In the genomic region with DNA sequence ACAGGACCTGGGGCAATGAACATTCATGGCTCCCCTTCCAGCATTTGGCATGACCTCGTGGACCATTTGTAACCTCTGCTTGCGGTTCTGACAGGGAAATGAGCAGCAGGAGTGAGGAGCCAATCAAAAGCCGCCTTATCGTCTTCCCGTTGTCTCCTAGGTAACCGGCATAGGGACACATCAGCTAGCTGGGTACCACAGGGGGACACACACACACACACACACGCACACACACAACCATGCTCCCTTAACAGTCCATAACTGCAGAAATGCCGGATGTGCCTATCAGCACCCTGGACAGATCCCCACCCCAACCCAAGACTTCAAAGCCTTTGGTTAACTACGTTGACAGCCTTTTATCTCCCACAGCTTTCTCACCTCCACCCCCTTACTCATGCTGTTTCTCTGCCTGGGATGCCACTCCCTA, we compare ENCODE assay signal across 10 cellular contexts. TPM values are rescaled to one million over a fixed set of nuclear protein-coding genes. Genes with fewer than 3 reads are reported as not detected.
DNase-seq lines count a peak whose midpoint lies in the region; ATAC-seq and TF ChIP-seq lines count a peak whose summit lies in the region.
"Had no signal": no experiment of that assay in that cellular context is flagged by ENCODE, and none has a peak within 500 bp of the region (broad histone marks: within the 10 kb centered on the region; RNA-seq: fewer than 3 reads in every experiment).

No MANE protein-coding gene starts in this region.

- no peaks in the 10 kb centered on the region for H3K27me3 ChIP-seq in vagina

- TF ChIP-seq CTCF in HEK293 (tag by site-specific recombination; IDR thresholded peaks at IDR 0.05) (no peak), nephron progenitor cell (IDR thresholded peaks at IDR 0.05) (no peak), vagina (IDR thresholded peaks at IDR 0.05) (no peak)

- H3K9me3 ChIP-seq in HEK293 (ENCODE audit: control insufficient read depth, insufficient read depth, low read depth, low read length), result no peaks in the 10 kb centered on the region
- H3K9me3 ChIP-seq in vagina, result no peaks in the 10 kb centered on the region

- H3K9me3 Mint-ChIP-seq in nephron progenitor cell, result peaks cover under 1% of the 10 kb centered on the region

- H3K36me3 Mint-ChIP-seq in nephron progenitor cell (ENCODE audit: low read depth), result no peaks in the 10 kb centered on the region

- H3K4me1 Mint-ChIP-seq in nephron progenitor cell, result peaks cover 1% of the 10 kb centered on the region

- TF ChIP-seq POLR2A in vagina (IDR thresholded peaks at IDR 0.05), result no peak

- no peak overlapping the region for H3K4me3 ChIP-seq in HEK293 (ENCODE audit: low read depth, low read length)
- H3K4me3 ChIP-seq in vagina, result no peak overlapping the region

- H3K27ac ChIP-seq in HEK293 (ENCODE audit: extremely low read depth, low read depth, low read length), result no peak overlapping the region
- no peak overlapping the region for H3K27ac ChIP-seq in vagina
- H3K27ac ChIP-seq: KMS-11 had no signal

- peak; percentile 92 for DNase-seq in SW480 (ENCODE audit: low spot score)
- DNase-seq in astrocyte of the hippocampus (ENCODE audit: low read depth, low spot score), result peak; percentile 71
- DNase-seq in nephron progenitor cell, result peak; percentile 87
- DNase-seq in vagina (ENCODE audit: extremely low spot score in 2 of 2), result no peak

- H3K27ac Mint-ChIP-seq in nephron progenitor cell, result no peak overlapping the region

- POLR2A ChIA-PET in HEK293 (lab: Yijun Ruan, JAX), result interaction anchor here (0.6 kb wide), 1 partner anchor 378 kb away, joined by 3 read pairs; no protein-coding TSS in a partner anchor

- H3K36me3 ChIP-seq in HEK293 (ENCODE audit: control insufficient read depth in 2 of 2, insufficient read depth in 1 of 2, low read length in 2 of 2), result no peaks in the 10 kb centered on the region
- no peaks in the 10 kb centered on the region for H3K36me3 ChIP-seq in vagina

- intact Hi-C loops in vagina (cut with DNase I), result no loop called here

- CTCF ChIA-PET in HEK293 (lab: Yijun Ruan, JAX), result interaction anchor here (0.6 kb wide), 1 partner anchor 26 kb away, joined by 4 read pairs; no protein-coding TSS in a partner anchor

- H3K27me3 Mint-ChIP-seq in nephron progenitor cell (ENCODE audit: low read depth, poor library complexity), result peaks cover 51% of the 10 kb centered on the region

- ATAC-seq in GM19035 (IDR thresholded peaks at IDR 0.05; ENCODE audit: unreplicated experiment) (no peak), GM18519 (IDR thresholded peaks at IDR 0.05; ENCODE audit: low FRiP score, unreplicated experiment) (no peak), HG02884 (IDR thresholded peaks at IDR 0.05; ENCODE audit: unreplicated experiment) (no peak)
- ATAC-seq: left colon had no signal

- H3K4me1 ChIP-seq in HEK293 (ENCODE audit: control insufficient read depth, insufficient read depth, low read length), result no peaks in the 10 kb centered on the region
- H3K4me1 ChIP-seq in vagina, result peaks cover 6% of the 10 kb centered on the region

- H3K4me3 Mint-ChIP-seq in nephron progenitor cell, result no peak overlapping the region

TF ChIP-seq in HEK293, 187 proteins besides CTCF, POLR2A, EP300 and RAD21:
- TF ChIP-seq, protein P1, sequence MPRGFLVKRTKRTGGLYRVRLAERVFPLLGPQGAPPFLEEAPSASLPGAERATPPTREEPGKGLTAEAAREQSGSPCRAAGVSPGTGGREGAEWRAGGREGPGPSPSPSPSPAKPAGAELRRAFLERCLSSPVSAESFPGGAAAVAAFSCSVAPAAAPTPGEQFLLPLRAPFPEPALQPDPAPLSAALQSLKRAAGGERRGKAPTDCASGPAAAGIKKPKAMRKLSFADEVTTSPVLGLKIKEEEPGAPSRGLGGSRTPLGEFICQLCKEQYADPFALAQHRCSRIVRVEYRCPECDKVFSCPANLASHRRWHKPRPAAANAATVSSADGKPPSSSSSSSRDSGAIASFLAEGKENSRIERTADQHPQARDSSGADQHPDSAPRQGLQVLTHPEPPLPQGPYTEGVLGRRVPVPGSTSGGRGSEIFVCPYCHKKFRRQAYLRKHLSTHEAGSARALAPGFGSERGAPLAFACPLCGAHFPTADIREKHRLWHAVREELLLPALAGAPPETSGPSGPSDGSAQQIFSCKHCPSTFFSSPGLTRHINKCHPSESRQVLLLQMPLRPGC (tag by site-specific recombination; IDR thresholded peaks at IDR 0.05), result 0 out of 2 replicates have a peak, but pooled peaks have one; percentile 22
- no peak for TF ChIP-seq ZBTB7A (tag by site-specific recombination; IDR thresholded peaks at IDR 0.05; ENCODE audit: low read depth)
- TF ChIP-seq SALL2 (tag by site-specific recombination; IDR thresholded peaks at IDR 0.05; ENCODE audit: borderline replicate concordance), result no peak
- TF ChIP-seq ZNF2 (tag by site-specific recombination; IDR thresholded peaks at IDR 0.05), result no peak
- TF ChIP-seq, protein P2, sequence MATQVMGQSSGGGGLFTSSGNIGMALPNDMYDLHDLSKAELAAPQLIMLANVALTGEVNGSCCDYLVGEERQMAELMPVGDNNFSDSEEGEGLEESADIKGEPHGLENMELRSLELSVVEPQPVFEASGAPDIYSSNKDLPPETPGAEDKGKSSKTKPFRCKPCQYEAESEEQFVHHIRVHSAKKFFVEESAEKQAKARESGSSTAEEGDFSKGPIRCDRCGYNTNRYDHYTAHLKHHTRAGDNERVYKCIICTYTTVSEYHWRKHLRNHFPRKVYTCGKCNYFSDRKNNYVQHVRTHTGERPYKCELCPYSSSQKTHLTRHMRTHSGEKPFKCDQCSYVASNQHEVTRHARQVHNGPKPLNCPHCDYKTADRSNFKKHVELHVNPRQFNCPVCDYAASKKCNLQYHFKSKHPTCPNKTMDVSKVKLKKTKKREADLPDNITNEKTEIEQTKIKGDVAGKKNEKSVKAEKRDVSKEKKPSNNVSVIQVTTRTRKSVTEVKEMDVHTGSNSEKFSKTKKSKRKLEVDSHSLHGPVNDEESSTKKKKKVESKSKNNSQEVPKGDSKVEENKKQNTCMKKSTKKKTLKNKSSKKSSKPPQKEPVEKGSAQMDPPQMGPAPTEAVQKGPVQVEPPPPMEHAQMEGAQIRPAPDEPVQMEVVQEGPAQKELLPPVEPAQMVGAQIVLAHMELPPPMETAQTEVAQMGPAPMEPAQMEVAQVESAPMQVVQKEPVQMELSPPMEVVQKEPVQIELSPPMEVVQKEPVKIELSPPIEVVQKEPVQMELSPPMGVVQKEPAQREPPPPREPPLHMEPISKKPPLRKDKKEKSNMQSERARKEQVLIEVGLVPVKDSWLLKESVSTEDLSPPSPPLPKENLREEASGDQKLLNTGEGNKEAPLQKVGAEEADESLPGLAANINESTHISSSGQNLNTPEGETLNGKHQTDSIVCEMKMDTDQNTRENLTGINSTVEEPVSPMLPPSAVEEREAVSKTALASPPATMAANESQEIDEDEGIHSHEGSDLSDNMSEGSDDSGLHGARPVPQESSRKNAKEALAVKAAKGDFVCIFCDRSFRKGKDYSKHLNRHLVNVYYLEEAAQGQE (tag by site-specific recombination; IDR thresholded peaks at IDR 0.05), result peak; percentile 100
- no peak for TF ChIP-seq ZNF596 (tag by site-specific recombination; IDR thresholded peaks at IDR 0.05)
- TF ChIP-seq ZNF600 (tag by site-specific recombination; IDR thresholded peaks at IDR 0.05), result peak; percentile 83
- TF ChIP-seq GLIS1 (tag by site-specific recombination; IDR thresholded peaks at IDR 0.05), result no peak
- TF ChIP-seq, protein P3, sequence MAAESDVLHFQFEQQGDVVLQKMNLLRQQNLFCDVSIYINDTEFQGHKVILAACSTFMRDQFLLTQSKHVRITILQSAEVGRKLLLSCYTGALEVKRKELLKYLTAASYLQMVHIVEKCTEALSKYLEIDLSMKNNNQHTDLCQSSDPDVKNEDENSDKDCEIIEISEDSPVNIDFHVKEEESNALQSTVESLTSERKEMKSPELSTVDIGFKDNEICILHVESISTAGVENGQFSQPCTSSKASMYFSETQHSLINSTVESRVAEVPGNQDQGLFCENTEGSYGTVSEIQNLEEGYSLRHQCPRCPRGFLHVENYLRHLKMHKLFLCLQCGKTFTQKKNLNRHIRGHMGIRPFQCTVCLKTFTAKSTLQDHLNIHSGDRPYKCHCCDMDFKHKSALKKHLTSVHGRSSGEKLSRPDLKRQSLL (tag by site-specific recombination; IDR thresholded peaks at IDR 0.05), result no peak
- TF ChIP-seq ZNF621 (tag by site-specific recombination; IDR thresholded peaks at IDR 0.05), result no peak
- no peak for TF ChIP-seq WT1 (tag by site-specific recombination; IDR thresholded peaks at IDR 0.05)
- TF ChIP-seq, protein P4, sequence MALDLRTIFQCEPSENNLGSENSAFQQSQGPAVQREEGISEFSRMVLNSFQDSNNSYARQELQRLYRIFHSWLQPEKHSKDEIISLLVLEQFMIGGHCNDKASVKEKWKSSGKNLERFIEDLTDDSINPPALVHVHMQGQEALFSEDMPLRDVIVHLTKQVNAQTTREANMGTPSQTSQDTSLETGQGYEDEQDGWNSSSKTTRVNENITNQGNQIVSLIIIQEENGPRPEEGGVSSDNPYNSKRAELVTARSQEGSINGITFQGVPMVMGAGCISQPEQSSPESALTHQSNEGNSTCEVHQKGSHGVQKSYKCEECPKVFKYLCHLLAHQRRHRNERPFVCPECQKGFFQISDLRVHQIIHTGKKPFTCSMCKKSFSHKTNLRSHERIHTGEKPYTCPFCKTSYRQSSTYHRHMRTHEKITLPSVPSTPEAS (tag by site-specific recombination; IDR thresholded peaks at IDR 0.05), result peak; percentile 67
- peak; percentile 40; the same call in 1 of the 2 replicates for TF ChIP-seq FEZF1 (tag by site-specific recombination; IDR thresholded peaks at IDR 0.05)
- no peak for TF ChIP-seq ZFP3 (tag by site-specific recombination; IDR thresholded peaks at IDR 0.05; ENCODE audit: low read depth)
- TF ChIP-seq SCRT2 (tag by site-specific recombination; IDR thresholded peaks at IDR 0.05), result no peak
- 0 out of 2 replicates have a peak, but pooled peaks have one; percentile 19 for TF ChIP-seq ZFHX2 (tag by site-specific recombination; conservative IDR thresholded peaks at IDR 0.05)
- TF ChIP-seq TCF7L2 (IDR thresholded peaks at IDR 0.05; ENCODE audit: borderline replicate concordance, low read depth, low read length), result peak; percentile 83; the same call in 1 of the 2 replicates

RNA-seq across cellular contexts. Expression of a gene that starts 53.4 kb away (rescaled TPM):
- 31.2 TPM for total RNA-seq in vagina

RNA-seq across cellular contexts. Expression of a gene that starts 58.0 kb away (rescaled TPM):
- total RNA-seq in vagina, result 0.98 TPM

Comparison
In these comparisons a context has a peak if more than half of its experiments do, and no peak if none do; other contexts are left out.
1. DNase-seq: peak in SW480 (single experiment), astrocyte of the hippocampus (single experiment) and nephron progenitor cell (single experiment); none in vagina (0 of 2).